26 cellular contexts compared by ENCODE assay signal in genomic region chr1:86325264-86325663, GRCh38.
DNase-seq lines count a peak whose midpoint lies in the region; ATAC-seq, FAIRE-seq and TF ChIP-seq lines count a peak whose summit lies in the region.
"Had no signal": no experiment of that assay in that cellular context is flagged by ENCODE, and none has a peak within 500 bp of the region (broad histone marks: within the 10 kb centered on the region; RNA-seq: fewer than 3 reads in every experiment).

No MANE protein-coding gene starts in this region.

- TF ChIP-seq RAD21 in HepG2 (CRISPR knock-in tag; IDR thresholded peaks at IDR 0.05) (no peak), K562 (CRISPR knock-in tag; conservative IDR thresholded peaks at IDR 0.05 in 1 of 2, IDR thresholded peaks at IDR 0.05 in 1 of 2) (no peak)

- no peaks in the 10 kb centered on the region for H3K36me3 Mint-ChIP-seq in immature natural killer cell
- H3K36me3 Mint-ChIP-seq: CD4-positive, alpha-beta memory T cell; CD4-positive, CD25-positive, alpha-beta regulatory T cell had no signal

- peaks cover 0 to 3% (median 2%) of the 10 kb centered on the region in 3 donors for H3K27me3 Mint-ChIP-seq in immature natural killer cell (ENCODE audit: low read depth in 3 of 3)

- ATAC-seq in HepG2 (no peak), right lobe of liver (no peak), K562 (no peak)
- ATAC-seq: GM12878 had no signal

- H3K4me1 ChIP-seq in HepG2 (ENCODE audit: insufficient read depth, low read length) (no peaks in the 10 kb centered on the region), right lobe of liver (no peaks in the 10 kb centered on the region), K562 (replicated peaks in 1 of 2; ENCODE audit: control insufficient read depth in 2 of 2, insufficient read depth in 2 of 2, low read length in 2 of 2) (no peaks in the 10 kb centered on the region)
- H3K4me1 ChIP-seq: BE2C, BLaER1 had no signal

- H4K20me1 ChIP-seq in HepG2 (ENCODE audit: insufficient read depth, low read length) = no peaks in the 10 kb centered on the region
- no peaks in the 10 kb centered on the region for H4K20me1 ChIP-seq in K562 (replicated peaks; ENCODE audit: control insufficient read depth, insufficient read depth, low read length)
- H4K20me1 ChIP-seq: BLaER1 had no signal

- H3K9me1 ChIP-seq in K562 (ENCODE audit: control insufficient read depth, insufficient read depth, low read length) = no peaks in the 10 kb centered on the region

- H2AFZ ChIP-seq in HepG2 (ENCODE audit: low read length) (no peak overlapping the region), K562 (ENCODE audit: low read depth, low read length) (no peak overlapping the region)

- BruUV-seq in HepG2 (replicated peaks; lab: Mats Ljungman, UMichigan) (no TSS peak), K562 (replicated peaks; lab: Mats Ljungman, UMichigan) (no TSS peak)

- H3K27ac ChIP-seq in HepG2 (ENCODE audit: extremely low read length, insufficient read depth, low read length) (no peak overlapping the region), right lobe of liver (no peak overlapping the region), K562 (ENCODE audit: extremely low read depth, low read depth, low read length) (no peak overlapping the region)
- H3K27ac ChIP-seq: 22Rv1, BLaER1 had no signal

- H3K27me3 ChIP-seq in HepG2 (ENCODE audit: control insufficient read depth in 1 of 2, insufficient read depth in 2 of 2, low read length in 2 of 2) = no peaks in the 10 kb centered on the region
- H3K27me3 ChIP-seq in right lobe of liver = no peaks in the 10 kb centered on the region
- H3K27me3 ChIP-seq in K562 (ENCODE audit: control insufficient read depth in 2 of 2, insufficient read depth in 2 of 2, low read length in 2 of 2) = no peaks in the 10 kb centered on the region
- H3K27me3 ChIP-seq: BE2C, BLaER1 had no signal

- no peak overlapping the region for H3K4me2 ChIP-seq in HepG2 (ENCODE audit: low read depth, low read length)
- no peak overlapping the region for H3K4me2 ChIP-seq in K562 (ENCODE audit: insufficient read depth, low read length)
- H3K4me2 ChIP-seq: BLaER1 had no signal

- intact Hi-C loops in HepG2 (cut with micrococcal nuclease; ENCODE audit: unreplicated experiment) (no loop called here), right lobe of liver (cut with DNase I) (no loop called here), K562 (cut with micrococcal nuclease) (no loop called here)

- no peaks in the 10 kb centered on the region for H3K9me3 ChIP-seq in HepG2 (ENCODE audit: low read length)
- H3K9me3 ChIP-seq in right lobe of liver = no peaks in the 10 kb centered on the region
- H3K9me3 ChIP-seq in K562 (replicated peaks; ENCODE audit: control insufficient read depth, insufficient read depth, low read depth, low read length) = no peaks in the 10 kb centered on the region
- H3K9me3 ChIP-seq: BE2C, BLaER1 had no signal

- TF ChIP-seq CTCF in HepG2 (CRISPR knock-in tag; IDR thresholded peaks at IDR 0.05) (no peak), right lobe of liver (IDR thresholded peaks at IDR 0.05) (no peak), K562 (IDR thresholded peaks at IDR 0.05 in 2 of 3, conservative IDR thresholded peaks at IDR 0.05 in 1 of 3; ENCODE audit: insufficient read depth in 2 of 3, low read depth in 1 of 3, low read length in 3 of 3) (no peak)

- peak; percentile 20 for DNase-seq in NOMO-1 treated with dmso at 0.1 percent for 144 hours (lab: John Stamatoyannopoulos, UW; ENCODE audit: unreplicated experiment)
- DNase-seq in NOMO-1 treated with DMSO at 0.1 percent for 48 hours (lab: John Stamatoyannopoulos, UW; ENCODE audit: unreplicated experiment) = no peak
- DNase-seq in HepG2 (ENCODE audit: low spot score) = no peak
- no peak for DNase-seq in right lobe of liver
- no peak for DNase-seq in K562 (ENCODE audit: extremely low read depth in 1 of 4, low spot score in 3 of 4)
- no peak for DNase-seq in immature natural killer cell
- DNase-seq: ACHN; BE2C; C1 segment of cervical spinal cord; CD4-positive, alpha-beta memory T cell; CD4-positive, CD25-positive, alpha-beta regulatory T cell; CD8-positive, alpha-beta memory T cell; COR-L47; DMS 273 treated with DMSO at 0.1 percent for 48 hours; DMS153; DMS53; DMS79; DND-41; EL; GDM1 had no signal

- H3K9ac ChIP-seq in HepG2 (ENCODE audit: insufficient read depth, low read depth, low read length) = no peak overlapping the region
- H3K9ac ChIP-seq in K562 (ENCODE audit: insufficient read depth in 1 of 2, low read depth in 2 of 2, low read length in 2 of 2) = no peak overlapping the region
- H3K9ac ChIP-seq: BLaER1 had no signal

- no peak overlapping the region for H3K4me3 ChIP-seq in HepG2 (replicated peaks in 1 of 3; ENCODE audit: insufficient read depth in 1 of 3, low read depth in 2 of 3, low read length in 3 of 3)
- H3K4me3 ChIP-seq in right lobe of liver = no peak overlapping the region
- H3K4me3 ChIP-seq in K562 = no peak overlapping the region
- H3K4me3 ChIP-seq: BLaER1, GM12878 had no signal

- in situ Hi-C loops in HepG2 (cut with HindIII; ENCODE audit: extremely low pct_ligation_motif_present, low pct_unique_long_range_greater_than_20kb) (no loop called here), K562 (cut with MboI) (no loop called here)

- POLR2A ChIA-PET in HepG2 (lab: Yijun Ruan, JAX) = no interaction called here
- POLR2A ChIA-PET in K562 (lab: Yijun Ruan, JAX) = interaction anchor here (1.2 kb wide), 1 partner anchor 13 kb away, joined by 3 read pairs; no protein-coding TSS in a partner anchor

- no peaks in the 10 kb centered on the region for H3K4me1 Mint-ChIP-seq in immature natural killer cell
- H3K4me1 Mint-ChIP-seq: CD4-positive, alpha-beta memory T cell; CD4-positive, CD25-positive, alpha-beta regulatory T cell; CD8-positive, alpha-beta memory T cell had no signal

- TF ChIP-seq POLR2A in HepG2 (IDR thresholded peaks at IDR 0.05; ENCODE audit: insufficient read depth in 1 of 2, low read depth in 2 of 2, low read length in 2 of 2) (no peak), right lobe of liver (IDR thresholded peaks at IDR 0.05) (no peak), K562 (conservative IDR thresholded peaks at IDR 0.05) (no peak)

- H3K4me3 Mint-ChIP-seq in immature natural killer cell = no peak overlapping the region
- H3K4me3 Mint-ChIP-seq: CD14-positive monocyte; CD4-positive, alpha-beta memory T cell; CD4-positive, CD25-positive, alpha-beta regulatory T cell; CD8-positive, alpha-beta memory T cell had no signal

- FAIRE-seq in HepG2 (lab: Jason Lieb, UNC) (no peak), K562 (lab: Jason Lieb, UNC) (no peak)
- FAIRE-seq: GM12878, GM12892, GM18507 had no signal

- TF ChIP-seq EP300 in HepG2 (IDR thresholded peaks at IDR 0.05; ENCODE audit: low read depth in 2 of 2, low read length in 2 of 2) (no peak), HepG2 (CRISPR knock-in tag; IDR thresholded peaks at IDR 0.05; ENCODE audit: borderline replicate concordance) (no peak), K562 (IDR thresholded peaks at IDR 0.05; ENCODE audit: low read length) (no peak)

- H3K79me2 ChIP-seq in HepG2 (ENCODE audit: insufficient read depth, low read length) = no peaks in the 10 kb centered on the region
- H3K79me2 ChIP-seq in K562 (ENCODE audit: control insufficient read depth, insufficient read depth, low read length) = no peaks in the 10 kb centered on the region

- no peaks in the 10 kb centered on the region for H3K36me3 ChIP-seq in HepG2 (replicated peaks in 1 of 2; ENCODE audit: control insufficient read depth in 1 of 2, insufficient read depth in 2 of 2, low read length in 2 of 2)
- H3K36me3 ChIP-seq in right lobe of liver = no peaks in the 10 kb centered on the region
- no peaks in the 10 kb centered on the region for H3K36me3 ChIP-seq in K562 (ENCODE audit: control insufficient read depth, insufficient read depth, low read length)
- H3K36me3 ChIP-seq: BE2C, BLaER1 had no signal

- no peak overlapping the region for H3K27ac Mint-ChIP-seq in immature natural killer cell
- H3K27ac Mint-ChIP-seq: CD4-positive, CD25-positive, alpha-beta regulatory T cell; CD8-positive, alpha-beta memory T cell had no signal

- H3K9me3 Mint-ChIP-seq in immature natural killer cell = peaks cover 0 to 4% (median under 1%) of the 10 kb centered on the region in 6 donors
- H3K9me3 Mint-ChIP-seq: CD8-positive, alpha-beta memory T cell had no signal

- CTCF ChIA-PET in HepG2 (lab: Yijun Ruan, JAX; ENCODE audit: low intra/inter-chr PET ratio, low total read pairs) = no interaction called here
- CTCF ChIA-PET in K562 (lab: Yijun Ruan, JAX; ENCODE audit: low intra/inter-chr PET ratio) = no interaction called here

TF ChIP-seq in HepG2, 621 proteins besides CTCF, POLR2A, EP300 and RAD21 (continues in another document):
- TF ChIP-seq PAF1 (CRISPR knock-in tag; IDR thresholded peaks at IDR 0.05) (no peak), MAFF (IDR thresholded peaks at IDR 0.05; ENCODE audit: low read depth, low read length) (peak; percentile 59)

TF ChIP-seq in K562, 482 proteins besides CTCF, POLR2A, EP300 and RAD21:
- TF ChIP-seq ZFP36 (IDR thresholded peaks at IDR 0.05; ENCODE audit: low read depth, low read length, partially characterized antibody) = no peak
- peak; percentile 56; the same call in 1 of the 2 replicates for TF ChIP-seq ZNF316 (IDR thresholded peaks at IDR 0.05)
TF ChIP-seq in K562: peak in this region for 1.
